Comparison of ENCODE assay signal across 2 cellular contexts in genomic region chr10:123093489-123093888, GRCh38.
A peak's percentile ranks its signal among the peaks of the same experiment; 100 is the strongest.
TF ChIP-seq lines count a peak whose summit lies in the region.

No MANE protein-coding gene starts in this region.

TF ChIP-seq in H1, 55 proteins besides CTCF, POLR2A, EP300 and RAD21:
- 0 out of 2 replicates have a peak, but pooled peaks have one; percentile 25 for TF ChIP-seq YY1 (IDR thresholded peaks at IDR 0.05; ENCODE audit: low read depth, low read length)
- no peak for TF ChIP-seq GTF2F1 (IDR thresholded peaks at IDR 0.05; ENCODE audit: borderline replicate concordance, low read depth, low read length)

TF ChIP-seq in neural cell, 6 proteins besides CTCF, POLR2A, EP300 and RAD21:
- TF ChIP-seq SMC3 (conservative IDR thresholded peaks at IDR 0.05; ENCODE audit: poor library complexity) = no peak
- no peak for TF ChIP-seq REST (IDR thresholded peaks at IDR 0.05; ENCODE audit: borderline replicate concordance)
- no peak for TF ChIP-seq EZH2 (IDR thresholded peaks at IDR 0.05; ENCODE audit: borderline replicate concordance, insufficient read depth, low read length, poor library complexity, severe bottlenecking)
- TF ChIP-seq TAF1 (IDR thresholded peaks at IDR 0.05; ENCODE audit: low read depth) = no peak
- TF ChIP-seq POLR2AphosphoS5 (IDR thresholded peaks at IDR 0.05) = no peak
- no peak for TF ChIP-seq MXI1 (conservative IDR thresholded peaks at IDR 0.05; ENCODE audit: poor library complexity, severe bottlenecking)
